In the genomic region with DNA sequence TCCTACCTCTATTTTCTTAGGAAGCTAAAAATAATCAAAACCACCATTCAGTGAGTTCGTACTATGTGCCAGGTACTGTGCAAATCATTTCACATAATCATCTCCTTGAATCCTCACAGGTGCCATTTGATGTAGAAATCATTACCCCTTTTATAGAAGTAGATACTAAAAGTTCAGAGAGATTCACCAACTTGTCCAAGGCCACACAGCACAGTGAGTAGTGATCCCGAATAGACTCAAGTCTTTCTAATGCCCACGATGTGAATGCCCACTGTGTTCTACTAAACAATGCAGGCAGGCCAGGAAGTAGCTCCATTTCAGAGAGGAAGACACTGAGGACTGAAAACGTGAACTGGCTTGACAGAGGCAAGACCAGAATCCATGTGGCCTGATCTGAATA, we compare ENCODE assay signal across 2 cellular contexts.
TF ChIP-seq lines count a peak whose summit lies in the region.

No MANE protein-coding gene starts in this region.

TF ChIP-seq in SK-N-SH, 30 proteins besides CTCF, POLR2A, EP300 and RAD21 (continued from another document):
- TF ChIP-seq REST (IDR thresholded peaks at IDR 0.05; ENCODE audit: low read depth, low read length) (no peak), JUND (IDR thresholded peaks at IDR 0.05) (no peak), CHD2 (IDR thresholded peaks at IDR 0.05; ENCODE audit: low read length, partially characterized antibody) (no peak), MXI1 (IDR thresholded peaks at IDR 0.05; ENCODE audit: low read depth, low read length) (no peak), POLR2AphosphoS5 (IDR thresholded peaks at IDR 0.05; ENCODE audit: low read depth, low read length) (no peak), GATA2 (CRISPR knock-in tag; IDR thresholded peaks at IDR 0.05) (no peak), NRF1 (IDR thresholded peaks at IDR 0.05; ENCODE audit: low read depth, low read length) (no peak), SMC3 (IDR thresholded peaks at IDR 0.05; ENCODE audit: low read depth, low read length) (no peak)
- TF ChIP-seq, protein P1, sequence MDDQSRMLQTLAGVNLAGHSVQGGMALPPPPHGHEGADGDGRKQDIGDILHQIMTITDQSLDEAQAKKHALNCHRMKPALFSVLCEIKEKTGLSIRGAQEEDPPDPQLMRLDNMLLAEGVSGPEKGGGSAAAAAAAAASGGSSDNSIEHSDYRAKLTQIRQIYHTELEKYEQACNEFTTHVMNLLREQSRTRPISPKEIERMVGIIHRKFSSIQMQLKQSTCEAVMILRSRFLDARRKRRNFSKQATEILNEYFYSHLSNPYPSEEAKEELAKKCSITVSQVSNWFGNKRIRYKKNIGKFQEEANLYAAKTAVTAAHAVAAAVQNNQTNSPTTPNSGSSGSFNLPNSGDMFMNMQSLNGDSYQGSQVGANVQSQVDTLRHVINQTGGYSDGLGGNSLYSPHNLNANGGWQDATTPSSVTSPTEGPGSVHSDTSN (IDR thresholded peaks at IDR 0.05): no peak

TF ChIP-seq in SK-N-SH treated with all-trans-retinoic acid at 6 μM for 48 hours, 23 proteins besides CTCF, POLR2A, EP300 and RAD21:
- TF ChIP-seq, protein P2, sequence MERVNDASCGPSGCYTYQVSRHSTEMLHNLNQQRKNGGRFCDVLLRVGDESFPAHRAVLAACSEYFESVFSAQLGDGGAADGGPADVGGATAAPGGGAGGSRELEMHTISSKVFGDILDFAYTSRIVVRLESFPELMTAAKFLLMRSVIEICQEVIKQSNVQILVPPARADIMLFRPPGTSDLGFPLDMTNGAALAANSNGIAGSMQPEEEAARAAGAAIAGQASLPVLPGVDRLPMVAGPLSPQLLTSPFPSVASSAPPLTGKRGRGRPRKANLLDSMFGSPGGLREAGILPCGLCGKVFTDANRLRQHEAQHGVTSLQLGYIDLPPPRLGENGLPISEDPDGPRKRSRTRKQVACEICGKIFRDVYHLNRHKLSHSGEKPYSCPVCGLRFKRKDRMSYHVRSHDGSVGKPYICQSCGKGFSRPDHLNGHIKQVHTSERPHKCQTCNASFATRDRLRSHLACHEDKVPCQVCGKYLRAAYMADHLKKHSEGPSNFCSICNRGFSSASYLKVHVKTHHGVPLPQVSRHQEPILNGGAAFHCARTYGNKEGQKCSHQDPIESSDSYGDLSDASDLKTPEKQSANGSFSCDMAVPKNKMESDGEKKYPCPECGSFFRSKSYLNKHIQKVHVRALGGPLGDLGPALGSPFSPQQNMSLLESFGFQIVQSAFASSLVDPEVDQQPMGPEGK (CRISPR knock-in tag; IDR thresholded peaks at IDR 0.05; ENCODE audit: borderline replicate concordance): no peak
- TF ChIP-seq ZC3H10 (CRISPR knock-in tag; IDR thresholded peaks at IDR 0.05) (no peak), ZFP30 (CRISPR knock-in tag; IDR thresholded peaks at IDR 0.05) (no peak), BACH2 (CRISPR knock-in tag; IDR thresholded peaks at IDR 0.05; ENCODE audit: borderline replicate concordance) (no peak), RARB (CRISPR knock-in tag; IDR thresholded peaks at IDR 0.05) (no peak), ARNTL (CRISPR knock-in tag; IDR thresholded peaks at IDR 0.05; ENCODE audit: borderline replicate concordance, low read depth) (no peak), TOX (CRISPR knock-in tag; IDR thresholded peaks at IDR 0.05; ENCODE audit: borderline replicate concordance) (no peak), POU6F1 (CRISPR knock-in tag; IDR thresholded peaks at IDR 0.05; ENCODE audit: borderline replicate concordance, low read depth) (no peak), CSDC2 (CRISPR knock-in tag; IDR thresholded peaks at IDR 0.05) (no peak), ZFP3 (CRISPR knock-in tag; IDR thresholded peaks at IDR 0.05) (no peak), ESRRG (CRISPR knock-in tag; IDR thresholded peaks at IDR 0.05) (no peak), ZNF8 (CRISPR knock-in tag; IDR thresholded peaks at IDR 0.05) (no peak), CREB5 (CRISPR knock-in tag; IDR thresholded peaks at IDR 0.05; ENCODE audit: low read depth) (no peak)
TF ChIP-seq in SK-N-SH treated with all-trans-retinoic acid at 6 μM for 48 hours: peak in this region for 0.
